15 cellular contexts compared by ENCODE assay signal in the genomic region with DNA sequence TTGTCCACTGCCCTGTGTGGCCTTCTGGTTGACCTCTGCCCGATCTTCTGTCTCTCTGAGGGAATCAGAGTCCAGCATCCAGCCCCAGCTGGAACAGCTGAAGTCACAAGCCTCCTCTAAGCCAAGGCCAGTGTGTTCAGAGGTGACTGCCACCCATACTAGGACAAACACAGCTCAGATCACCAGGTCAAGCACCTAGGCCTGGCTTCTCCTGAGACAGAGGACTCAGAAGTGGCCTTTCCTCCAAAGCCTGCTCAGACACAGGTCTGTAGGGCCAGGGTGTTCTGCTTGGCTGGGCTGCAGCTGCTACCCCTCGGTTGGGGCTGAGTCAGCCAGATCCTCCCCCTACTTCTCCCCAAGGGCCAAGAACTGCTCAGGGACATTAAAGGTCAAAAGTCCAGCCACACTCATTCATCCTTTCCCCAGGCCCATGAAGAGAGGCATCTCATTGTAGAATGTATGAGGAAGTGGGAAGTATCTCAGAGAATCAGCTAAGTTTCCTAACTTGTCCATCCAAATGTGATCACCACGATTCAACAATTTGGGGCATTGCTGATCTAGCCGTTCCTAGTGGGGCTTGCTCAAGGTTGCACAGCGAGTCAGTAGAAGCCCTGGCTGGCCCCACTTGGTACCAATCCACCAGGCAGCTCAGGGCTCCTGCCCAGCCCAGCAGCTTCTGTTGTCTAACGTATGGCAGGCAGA. TPM values are rescaled to one million over a fixed set of nuclear protein-coding genes. Genes with fewer than 3 reads are reported as not detected.
A peak's percentile ranks its signal among the peaks of the same experiment; 100 is the strongest.
DNase-seq lines count a peak whose midpoint lies in the region; ATAC-seq, FAIRE-seq and TF ChIP-seq lines count a peak whose summit lies in the region.
"Had no signal": no experiment of that assay in that cellular context is flagged by ENCODE, and none has a peak within 500 bp of the region (broad histone marks: within the 10 kb centered on the region; RNA-seq: fewer than 3 reads in every experiment).

No MANE protein-coding gene starts in this region.

- peaks cover 14% of the 10 kb centered on the region for H3K27me3 Mint-ChIP-seq in endothelial cell (ENCODE audit: unreplicated experiment)
- H3K27me3 Mint-ChIP-seq: activated CD4-positive, alpha-beta T cell treated with anti-CD3 and anti-CD28 coated beads, Interleukin-2, amount 10 ng/mL, durations not matched to agents 7 days and 5 days had no signal

- no peaks in the 10 kb centered on the region for H3K27me3 ChIP-seq in vagina

- H3K27ac Mint-ChIP-seq in endothelial cell (ENCODE audit: unreplicated experiment) = peak overlapping the region; percentile 18
- H3K27ac Mint-ChIP-seq: activated CD4-positive, alpha-beta T cell treated with anti-CD3 and anti-CD28 coated beads, Interleukin-2, amount 10 ng/mL, durations not matched to agents 7 days and 5 days had no signal

- no peaks in the 10 kb centered on the region for H3K4me1 ChIP-seq in vagina

- H3K27ac ChIP-seq in vagina = no peak overlapping the region
- H3K27ac ChIP-seq: SK-N-MC had no signal

- no peak for FAIRE-seq in GM12892 (lab: Jason Lieb, UNC)
- FAIRE-seq: keratinocyte had no signal

- in situ Hi-C loops in Caki2 (cut with HindIII; ENCODE audit: low pct_unique_long_range_greater_than_20kb, low sequenced_read_pairs) = no loop called here

- intact Hi-C loops in vagina (cut with DNase I) = no loop called here

- H3K4me3 ChIP-seq in NB4 (ENCODE audit: low read depth, low read length) = no peak overlapping the region
- no peak overlapping the region for H3K4me3 ChIP-seq in vagina
- H3K4me3 ChIP-seq: SK-N-MC had no signal

- DNase-seq in Caki2 (ENCODE audit: low read depth) (peak; percentile 76), NB4 (ENCODE audit: low read depth) (peak; percentile 42), endothelial cell (ENCODE audit: low spot score) (no peak), myocyte (ENCODE audit: low read depth) (peak; percentile 42), SKM-1 (lab: John Stamatoyannopoulos, UW; ENCODE audit: unreplicated experiment) (no peak), GM12892 (ENCODE audit: insufficient read length) (no peak), vagina (ENCODE audit: extremely low spot score in 2 of 2) (no peak)
- DNase-seq: activated CD4-positive, alpha-beta T cell treated with anti-CD3 and anti-CD28 coated beads, Interleukin-2, amount 10 ng/mL, durations not matched to agents 7 days and 5 days; nucleus accumbens; stimulated activated naive CD8-positive, alpha-beta T cell treated with anti-CD3 and anti-CD28 coated beads, Interleukin-15, Interleukin-2, amounts not matched to agents 100 U/mL and 50 U/mL, for 24 hours had no signal

- peak overlapping the region; percentile 31 for H3K4me3 Mint-ChIP-seq in endothelial cell (ENCODE audit: unreplicated experiment)
- H3K4me3 Mint-ChIP-seq: activated CD4-positive, alpha-beta T cell treated with anti-CD3 and anti-CD28 coated beads, Interleukin-2, amount 10 ng/mL, durations not matched to agents 7 days and 5 days had no signal

- no peaks in the 10 kb centered on the region for H3K9me3 Mint-ChIP-seq in endothelial cell (ENCODE audit: unreplicated experiment)
- H3K9me3 Mint-ChIP-seq: activated CD4-positive, alpha-beta T cell treated with anti-CD3 and anti-CD28 coated beads, Interleukin-2, amount 10 ng/mL, durations not matched to agents 7 days and 5 days had no signal

- ATAC-seq in GM19023 (IDR thresholded peaks at IDR 0.05; ENCODE audit: unreplicated experiment) = no peak
- ATAC-seq: stimulated activated naive CD8-positive, alpha-beta T cell treated with anti-CD3 and anti-CD28 coated beads, Interleukin-15, Interleukin-2, amounts not matched to agents 100 U/mL and 50 U/mL, for 24 hours had no signal

- H3K4me1 Mint-ChIP-seq in endothelial cell (ENCODE audit: unreplicated experiment) = peaks cover 55% of the 10 kb centered on the region

- TF ChIP-seq CTCF in NB4 (IDR thresholded peaks at IDR 0.05; ENCODE audit: low read depth, low read length) = no peak
- TF ChIP-seq CTCF in endothelial cell (IDR thresholded peaks at IDR 0.05; ENCODE audit: unreplicated experiment) = no peak
- no peak for TF ChIP-seq CTCF in vagina (IDR thresholded peaks at IDR 0.05)

- H3K36me3 Mint-ChIP-seq in endothelial cell (ENCODE audit: low read depth, unreplicated experiment) = peaks cover 12% of the 10 kb centered on the region

- no peaks in the 10 kb centered on the region for H3K9me3 ChIP-seq in vagina

- H3K36me3 ChIP-seq in vagina = no peaks in the 10 kb centered on the region

- no peak for TF ChIP-seq POLR2A in NB4 (IDR thresholded peaks at IDR 0.05; ENCODE audit: extremely low read depth, insufficient read length)
- no peak for TF ChIP-seq POLR2A in GM12892 (IDR thresholded peaks at IDR 0.05; ENCODE audit: low read depth, low read length)
- TF ChIP-seq POLR2A in vagina (IDR thresholded peaks at IDR 0.05) = no peak

RNA-seq across cellular contexts. Expression of a gene that starts 7.6 kb away (rescaled TPM):
- total RNA-seq in Caki2 (2014; rRNA removed; shearing (Covaris generic); ENCODE audit: low replicate concordance) = 24.3 and 33.0 TPM in 2 replicates
- 5.3 TPM for total RNA-seq in endothelial cell (ENCODE audit: unreplicated experiment)
- 1.8 and 3.2 TPM in 2 replicates for total RNA-seq in myocyte
- polyA plus RNA-seq in myocyte (2012) = 3.6 TPM
- 6.3 TPM for polyA plus RNA-seq in GM12892 (2012; ENCODE audit: missing spikeins)
- total RNA-seq in vagina = 13.8 TPM

RNA-seq across cellular contexts. Expression of a gene that starts 26.9 kb away (rescaled TPM):
- 4.2 and 5.0 TPM in 2 replicates for total RNA-seq in Caki2 (2014; rRNA removed; shearing (Covaris generic); ENCODE audit: low replicate concordance)
- 5.8 TPM for total RNA-seq in endothelial cell (ENCODE audit: unreplicated experiment)
- total RNA-seq in myocyte = 8.6 and 13.9 TPM in 2 replicates
- polyA plus RNA-seq in myocyte (2012) = 9.7 TPM
- 9.1 TPM for polyA plus RNA-seq in GM12892 (2012; ENCODE audit: missing spikeins)
- total RNA-seq in vagina = 10.1 TPM

RNA-seq across cellular contexts. Expression of a gene that starts 28.3 kb away (rescaled TPM):
- not detected in 2 replicates for total RNA-seq in Caki2 (2014; rRNA removed; shearing (Covaris generic); ENCODE audit: low replicate concordance)
- total RNA-seq in endothelial cell (ENCODE audit: unreplicated experiment) (not detected), myocyte (0.21 and 0.26 TPM in 2 replicates), vagina (2.7 TPM)
- 0.38 TPM for polyA plus RNA-seq in myocyte (2012)
- 0.23 TPM for polyA plus RNA-seq in GM12892 (2012; ENCODE audit: missing spikeins)
- polyA plus RNA-seq: keratinocyte had no signal

RNA-seq across cellular contexts. Expression of a gene that starts 33.4 kb away (rescaled TPM):
- not detected in 2 replicates for total RNA-seq in Caki2 (2014; rRNA removed; shearing (Covaris generic); ENCODE audit: low replicate concordance)
- total RNA-seq in endothelial cell (ENCODE audit: unreplicated experiment) = not detected
- not detected in 2 replicates for total RNA-seq in myocyte
- polyA plus RNA-seq in myocyte (2012) = not detected
- not detected for polyA plus RNA-seq in GM12892 (2012; ENCODE audit: missing spikeins)
- total RNA-seq in vagina = not detected
- total RNA-seq: activated CD4-positive, alpha-beta T cell treated with anti-CD3 and anti-CD28 coated beads, Interleukin-2, amount 10 ng/mL, durations not matched to agents 7 days and 5 days; fibroblast of villous mesenchyme; NCI-H460 had no signal
- polyA plus RNA-seq: keratinocyte had no signal

RNA-seq across cellular contexts. Expression of a gene that starts 41.1 kb away (rescaled TPM):
- total RNA-seq in Caki2 (2014; rRNA removed; shearing (Covaris generic); ENCODE audit: low replicate concordance) = 138 and 185 TPM in 2 replicates
- total RNA-seq in endothelial cell (ENCODE audit: unreplicated experiment) (57.2 TPM), myocyte (118 and 127 TPM in 2 replicates), vagina (45.9 TPM)
- polyA plus RNA-seq in myocyte (2012) = 93.4 TPM
- polyA plus RNA-seq in GM12892 (2012; ENCODE audit: missing spikeins) = 84.7 TPM

Comparison
In these comparisons a context has a peak if more than half of its experiments do, and no peak if none do; other contexts are left out.
1. DNase-seq: peak in Caki2 (single experiment), NB4 (single experiment) and myocyte (single experiment); none in endothelial cell (single experiment), SKM-1 (single experiment), GM12892 (single experiment) and vagina (0 of 2).